In the genomic region with DNA sequence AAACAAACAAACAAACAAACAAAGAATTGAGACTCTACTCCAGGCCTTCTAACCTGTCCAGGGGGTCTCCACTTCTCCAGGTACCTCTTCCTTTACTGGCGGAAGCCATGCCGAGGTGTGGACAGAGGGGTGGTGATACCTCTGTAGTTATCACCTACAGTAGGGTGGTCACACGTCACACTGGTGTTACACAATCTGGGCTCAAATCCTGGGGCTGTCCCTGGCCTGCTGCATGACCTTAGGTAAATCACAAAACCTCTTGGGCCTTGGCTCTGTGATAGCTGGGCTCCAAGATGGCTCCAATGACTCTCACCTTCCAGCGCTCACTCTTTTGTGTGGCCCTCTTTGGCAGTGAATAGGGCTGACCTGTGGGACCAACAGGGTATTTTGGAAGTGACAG, we compare ENCODE assay signal across 8 cellular contexts.
"Had no signal": no experiment of that assay in that cellular context is flagged by ENCODE, and none has a peak within 500 bp of the region (broad histone marks: within the 10 kb centered on the region; RNA-seq: fewer than 3 reads in every experiment).

No MANE protein-coding gene starts in this region.

- ATAC-seq: GM23338 had no signal

- H3K4me2 ChIP-seq: GM23338 had no signal

- H2AFZ ChIP-seq: GM23338 had no signal

- FAIRE-seq: H1, H54 had no signal

- DNase-seq: H9, HCEC 1CT, IMR-90, KBM-7 had no signal

- H3K27ac ChIP-seq: HL-60 had no signal

- H3K4me3 ChIP-seq: GM23338 had no signal
